In the genomic region with DNA sequence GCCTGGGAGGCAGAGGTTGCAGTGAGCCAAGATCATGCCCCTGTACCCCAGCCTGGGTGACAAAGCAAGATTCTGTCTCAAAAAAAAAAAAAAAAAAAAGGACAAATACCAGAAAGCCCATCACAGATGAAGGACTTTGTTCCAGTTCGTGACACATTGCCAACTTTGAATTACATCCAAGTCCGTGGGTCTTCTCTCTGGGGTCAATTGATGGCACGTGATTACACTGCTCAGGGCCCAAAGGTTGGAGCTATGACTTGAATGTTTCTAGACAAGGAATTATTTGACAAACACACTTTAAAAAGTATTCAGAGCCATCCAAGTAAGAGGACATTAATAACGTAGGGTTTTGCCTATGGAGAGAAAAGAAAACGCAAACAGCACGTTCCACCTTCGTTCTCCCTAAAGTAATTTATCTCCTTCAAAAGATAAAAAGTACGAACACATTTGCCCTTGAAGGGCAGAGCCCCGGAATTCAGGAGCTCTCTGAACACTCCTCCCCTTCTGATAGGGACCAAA, we compare ENCODE assay signal across 9 cellular contexts. TPM values are rescaled to one million over a fixed set of nuclear protein-coding genes. Genes with fewer than 3 reads are reported as not detected.
DNase-seq lines count a peak whose midpoint lies in the region; ATAC-seq and TF ChIP-seq lines count a peak whose summit lies in the region.
"Had no signal": no experiment of that assay in that cellular context is flagged by ENCODE, and none has a peak within 500 bp of the region (broad histone marks: within the 10 kb centered on the region; RNA-seq: fewer than 3 reads in every experiment).

No MANE protein-coding gene starts in this region.

- no peak overlapping the region for H4K12ac ChIP-seq in trophoblast cell (ENCODE audit: low read depth, low read length)

- DNase-seq in SK-N-MC (ENCODE audit: low read depth, low spot score) (no peak), fibroblast of mammary gland (ENCODE audit: low read depth) (no peak), trophoblast cell (no peak), NCI-H1436 treated with DMSO at 0.1 percent for 48 hours (lab: John Stamatoyannopoulos, UW) (no peak)
- DNase-seq: activated gamma-delta T cell had no signal

- H3K9me3 ChIP-seq in SK-N-MC (ENCODE audit: low read depth, low read length) (no peaks in the 10 kb centered on the region), trophoblast cell (ENCODE audit: insufficient read depth, low read depth, low read length) (no peaks in the 10 kb centered on the region)

- peak overlapping the region; percentile 57 for H3K14ac ChIP-seq in trophoblast cell (ENCODE audit: low read length)

- H3K27me3 ChIP-seq in trophoblast cell (ENCODE audit: insufficient read depth, low read length), result no peaks in the 10 kb centered on the region

- no peak overlapping the region for H3K27ac ChIP-seq in SK-N-MC
- H3K27ac ChIP-seq in trophoblast cell (ENCODE audit: low read depth, low read length), result no peak overlapping the region

- H2AK5ac ChIP-seq in trophoblast cell (ENCODE audit: low read length), result no peak overlapping the region

- H3K9ac ChIP-seq in SK-N-MC (ENCODE audit: insufficient read length), result peak overlapping the region; percentile 64
- H3K9ac ChIP-seq in trophoblast cell (ENCODE audit: low read length), result peak overlapping the region; percentile 35

- H4K91ac ChIP-seq in trophoblast cell (ENCODE audit: low read depth, low read length), result no peak overlapping the region

- H4K8ac ChIP-seq in trophoblast cell (ENCODE audit: low read depth, low read length), result peak overlapping the region; percentile 89

- H3K36me3 ChIP-seq in SK-N-MC (ENCODE audit: insufficient read depth, low read length) (no peaks in the 10 kb centered on the region), trophoblast cell (ENCODE audit: control insufficient read depth in 1 of 2, insufficient read depth in 2 of 2, low read length in 2 of 2) (no peaks in the 10 kb centered on the region)

- H2AFZ ChIP-seq in trophoblast cell (ENCODE audit: insufficient read depth, low read length, poor library complexity), result peak overlapping the region; percentile 77

- WGBS in trophoblast cell (ENCODE audit: extremely low coverage, insufficient coverage, insufficient read length), result no CpG with 5 or more reads among the region's 9 CpGs

- peaks cover 15% of the 10 kb centered on the region for H3K79me1 ChIP-seq in trophoblast cell (ENCODE audit: low read length)

- ATAC-seq in HG03135 (IDR thresholded peaks at IDR 0.05; ENCODE audit: unreplicated experiment), result no peak
- ATAC-seq in activated CD4-positive, CD25-positive, alpha-beta regulatory T cell treated with anti-CD3 and anti-CD28 coated beads, Interleukin-2, amount 50 U/mL, for 24 hours, result no peak
- ATAC-seq in GM18858 (IDR thresholded peaks at IDR 0.05; ENCODE audit: unreplicated experiment), result no peak

- H2BK5ac ChIP-seq in trophoblast cell (ENCODE audit: low read depth, low read length, poor library complexity), result peak overlapping the region; percentile 22

- peak overlapping the region; percentile 85 for H3K4me3 ChIP-seq in GM12875 (ENCODE audit: low read depth, low read length)
- H3K4me3 ChIP-seq in SK-N-MC, result peak overlapping the region; percentile 89
- peak overlapping the region; percentile 58 for H3K4me3 ChIP-seq in fibroblast of mammary gland (ENCODE audit: control insufficient read depth, low read depth, low read length)
- H3K4me3 ChIP-seq in trophoblast cell (ENCODE audit: low read depth, low read length), result peak overlapping the region; percentile 82

- no peak overlapping the region for H3K4ac ChIP-seq in trophoblast cell (ENCODE audit: low read depth, low read length)

- H3K4me1 ChIP-seq in trophoblast cell (ENCODE audit: control insufficient read depth in 1 of 2, insufficient read depth in 2 of 2, low read length in 2 of 2), result peaks cover 6% of the 10 kb centered on the region in 2 experiments

- peaks cover 12% of the 10 kb centered on the region for H3K79me2 ChIP-seq in trophoblast cell (ENCODE audit: control insufficient read depth, insufficient read depth, low read length, poor library complexity)

- peak overlapping the region; percentile 25 for H2BK120ac ChIP-seq in trophoblast cell (ENCODE audit: insufficient read depth, low read length, poor library complexity)

- peak overlapping the region; percentile 95 for H3K4me2 ChIP-seq in trophoblast cell (ENCODE audit: low read length)

- no peak overlapping the region for H3K23ac ChIP-seq in trophoblast cell (ENCODE audit: low read length)

- TF ChIP-seq CTCF in GM12875 (IDR thresholded peaks at IDR 0.05; ENCODE audit: borderline replicate concordance, insufficient read depth, low read depth, low read length) (no peak), fibroblast of mammary gland (conservative IDR thresholded peaks at IDR 0.05; ENCODE audit: control insufficient read depth, insufficient read depth, low read depth, low read length) (no peak)

- peak overlapping the region; percentile 33 for H2BK12ac ChIP-seq in trophoblast cell (ENCODE audit: low read length)

- H3K18ac ChIP-seq in trophoblast cell (ENCODE audit: low read length), result peak overlapping the region; percentile 76

RNA-seq across cellular contexts. Expression of a gene that starts 31.4 kb away (rescaled TPM):
- polyA plus RNA-seq in trophoblast cell (2013), result 8.0 and 8.2 TPM in 2 replicates
